8 cellular contexts compared by ENCODE assay signal in the genomic region with DNA sequence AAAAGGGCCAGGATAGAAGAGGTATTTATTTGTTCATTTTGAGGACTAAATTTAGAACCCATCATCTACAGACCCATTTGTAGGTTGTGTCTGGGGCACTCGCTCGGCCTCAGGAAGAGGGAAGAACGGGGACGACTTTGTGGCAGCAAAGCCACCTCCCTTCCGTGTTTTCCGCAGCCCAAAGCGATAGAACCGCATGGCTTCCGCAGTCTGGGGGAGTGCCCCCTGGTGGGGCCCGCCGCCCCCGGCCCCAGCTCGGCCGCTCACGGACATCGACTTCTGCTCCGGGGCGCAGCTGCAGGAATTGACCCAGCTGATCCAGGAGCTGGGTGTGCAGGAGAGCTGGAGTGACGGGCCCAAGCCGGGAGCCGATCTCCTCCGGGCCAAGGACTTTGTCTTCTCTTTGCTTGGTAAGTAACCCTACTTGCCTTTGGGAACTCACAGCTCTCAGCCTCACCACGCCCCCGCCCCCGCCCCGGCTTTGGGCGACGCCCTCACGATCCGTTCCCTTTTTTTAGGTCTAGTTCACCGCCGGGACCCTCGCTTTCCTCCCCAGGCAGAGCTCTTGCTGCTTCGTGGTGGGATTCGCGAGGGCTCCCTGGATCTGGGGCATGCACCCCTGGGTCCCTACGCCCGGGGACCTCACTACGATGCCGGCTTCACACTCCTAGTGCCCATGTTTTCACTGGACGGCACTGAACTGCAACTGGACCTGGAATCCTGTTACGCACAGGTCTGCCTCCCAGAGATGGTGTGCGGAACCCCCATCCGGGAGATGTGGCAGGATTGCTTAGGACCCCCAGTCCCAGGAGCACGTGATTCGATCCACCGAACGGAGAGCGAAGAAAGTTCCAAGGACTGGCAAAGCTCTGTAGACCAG. TPM values are rescaled to one million over a fixed set of nuclear protein-coding genes. Genes with fewer than 3 reads are reported as not detected.
DNase-seq lines count a peak whose midpoint lies in the region; ATAC-seq and TF ChIP-seq lines count a peak whose summit lies in the region.

No MANE protein-coding gene starts in this region.

- ATAC-seq in aorta (ENCODE audit: low FRiP score): peak; percentile 22

- H3K36me3 ChIP-seq in GM06990 (ENCODE audit: control insufficient read depth, insufficient read depth, low read length) (no peaks in the 10 kb centered on the region; the same call in 1 of the 2 replicates), HEK293 (ENCODE audit: control insufficient read depth in 2 of 2, insufficient read depth in 1 of 2, low read length in 2 of 2) (no peaks in the 10 kb centered on the region), esophagus squamous epithelium (no peaks in the 10 kb centered on the region), neuronal stem cell (replicated peaks in 1 of 2; ENCODE audit: control insufficient read depth in 2 of 2, insufficient read depth in 2 of 2, low read length in 2 of 2) (no peaks in the 10 kb centered on the region), aorta (ENCODE audit: control insufficient read depth in 1 of 2, insufficient read depth in 2 of 2, low read length in 1 of 2) (no peaks in the 10 kb centered on the region)

- H3K4me3 ChIP-seq in GM06990 (replicated peaks; ENCODE audit: low read depth, low read length): peak overlapping the region; percentile 83
- H3K4me3 ChIP-seq in HEK293 (ENCODE audit: low read depth, low read length): peak overlapping the region; percentile 50
- peak overlapping the region; percentile 38 to 80 (median 60) for H3K4me3 ChIP-seq in esophagus squamous epithelium
- peak overlapping the region; percentile 45 to 59 for H3K4me3 ChIP-seq in neuronal stem cell (ENCODE audit: low read length in 2 of 2)
- H3K4me3 ChIP-seq in aorta (ENCODE audit: low read length in 2 of 2): peak overlapping the region; percentile 17 to 35

- H3K9ac ChIP-seq in neuronal stem cell (ENCODE audit: low read depth, low read length, poor library complexity): no peak overlapping the region

- no peak overlapping the region for H2BK12ac ChIP-seq in neuronal stem cell (ENCODE audit: low read length)

- CTCF ChIA-PET in HEK293 (lab: Yijun Ruan, JAX): interaction anchor here (0.6 to 3.9 kb wide), 25 partner anchors 8 to 155 kb away, joined by 3 to 37 read pairs (median 4); a partner anchor contains a TSS

- H3K4me1 ChIP-seq in HEK293 (ENCODE audit: control insufficient read depth, insufficient read depth, low read length) (peaks cover 18% of the 10 kb centered on the region), esophagus squamous epithelium (peaks cover 49 to 63% (median 54%) of the 10 kb centered on the region in 3 donors), neuronal stem cell (ENCODE audit: control insufficient read depth in 2 of 2, insufficient read depth in 1 of 2, low read depth in 1 of 2, low read length in 2 of 2) (peaks cover 23 to 24% of the 10 kb centered on the region in 2 donors), aorta (ENCODE audit: control insufficient read depth in 1 of 2, insufficient read depth in 2 of 2, low read length in 2 of 2) (no peaks in the 10 kb centered on the region)

- POLR2A ChIA-PET in HEK293 (lab: Yijun Ruan, JAX): interaction anchor here (0.6 to 3.5 kb wide), 19 partner anchors 8 to 251 kb away, joined by 3 to 45 read pairs (median 4); a partner anchor contains a TSS

- DNase-seq in GM06990 (ENCODE audit: extremely low read depth, insufficient read length) (peak; percentile 83), NCI-H510A treated with DMSO at 0.1 percent for 48 hours (lab: John Stamatoyannopoulos, UW) (peak; percentile 76), esophagus squamous epithelium (lab: John Stamatoyannopoulos, UW) (no peak), neuronal stem cell (ENCODE audit: low spot score) (peak; percentile 31), aorta (peak; percentile 67 to 86), Ammon's horn (ENCODE audit: low spot score) (no peak)
- peak; percentile 83 for DNase-seq in activated CD8-positive, alpha-beta memory T cell treated with anti-CD3 and anti-CD28 coated beads, Interleukin-2, amount 50 U/mL, for 48 hours

- H3K79me1 ChIP-seq in neuronal stem cell (ENCODE audit: low read depth, low read length): no peaks in the 10 kb centered on the region

- intact Hi-C loops in esophagus squamous epithelium (cut with DNase I) (loop anchor here (5.0 kb wide), 1 partner anchor 79 kb away; a partner anchor contains a TSS), aorta (cut with DNase I) (loop anchor here (1.0 to 10.0 kb wide), 6 partner anchors 29 to 123 kb away; a partner anchor contains a TSS)

- WGBS in esophagus squamous epithelium, 2 donors: 2 to 11% methylated on average over 9 to 39 of the region's 49 CpGs
- WGBS in neuronal stem cell (ENCODE audit: extremely low coverage in 2 of 2, insufficient read length in 2 of 2, insufficient replicate concordance in 1 of 2), 2 donors: no CpG with 5 or more reads among the region's 49 CpGs
- 3 to 4% methylated on average over 49 of the region's 49 CpGs for WGBS in aorta, 2 donors

- peak overlapping the region; percentile 96 for H2AFZ ChIP-seq in neuronal stem cell (ENCODE audit: low read length)

- H4K8ac ChIP-seq in neuronal stem cell (ENCODE audit: low read depth, low read length): no peak overlapping the region

- H2BK5ac ChIP-seq in neuronal stem cell (ENCODE audit: low read length): no peak overlapping the region

- H3K4me2 ChIP-seq in neuronal stem cell (ENCODE audit: insufficient read depth, low read length, poor library complexity, severe bottlenecking): peak overlapping the region; percentile 95

- no peak overlapping the region for H3K4ac ChIP-seq in neuronal stem cell (ENCODE audit: low read length)

- H3K14ac ChIP-seq in neuronal stem cell (ENCODE audit: low read length): peak overlapping the region; percentile 3

- TF ChIP-seq CTCF in GM06990 (IDR thresholded peaks at IDR 0.05; ENCODE audit: insufficient read depth, low read length, poor library complexity, severe bottlenecking) (peak; percentile 54), HEK293 (tag by site-specific recombination; IDR thresholded peaks at IDR 0.05) (peak; percentile 67), esophagus squamous epithelium (IDR thresholded peaks at IDR 0.05) (peak in 4 of 6 experiments; percentile 13 to 30 (median 20))

- H2BK15ac ChIP-seq in neuronal stem cell (ENCODE audit: low read length): peak overlapping the region; percentile 5

- H3K23ac ChIP-seq in neuronal stem cell (ENCODE audit: low read depth, low read length, poor library complexity): no peak overlapping the region

- H3K18ac ChIP-seq in neuronal stem cell (ENCODE audit: low read length): peak overlapping the region; percentile 38

- peak in 1 of 4 donors; percentile 13 for TF ChIP-seq POLR2A in esophagus squamous epithelium (IDR thresholded peaks at IDR 0.05)

- H2BK120ac ChIP-seq in neuronal stem cell (ENCODE audit: low read depth, low read length): no peak overlapping the region

- H2AK5ac ChIP-seq in neuronal stem cell (ENCODE audit: low read depth, low read length): peak overlapping the region; percentile 14

- no peaks in the 10 kb centered on the region for H3K27me3 ChIP-seq in GM06990 (replicated peaks; ENCODE audit: control insufficient read depth, insufficient read depth, low read length)
- H3K27me3 ChIP-seq in esophagus squamous epithelium: peaks cover 0 to 58% (median 5%) of the 10 kb centered on the region in 4 donors
- H3K27me3 ChIP-seq in neuronal stem cell (ENCODE audit: control insufficient read depth in 3 of 3, insufficient read depth in 3 of 3, low read depth in 1 of 3, low read length in 3 of 3): peaks cover 29 to 45% (median 38%) of the 10 kb centered on the region in 3 experiments
- no peaks in the 10 kb centered on the region for H3K27me3 ChIP-seq in aorta (ENCODE audit: control insufficient read depth in 1 of 2, insufficient read depth in 2 of 2, low read length in 1 of 2)

- peak overlapping the region; percentile 19; the same call in 1 of the 2 replicates for H3K27ac ChIP-seq in HEK293 (ENCODE audit: extremely low read depth, low read depth, low read length)
- peak overlapping the region; percentile 92 to 94 (median 94) for H3K27ac ChIP-seq in esophagus squamous epithelium
- H3K27ac ChIP-seq in neuronal stem cell (replicated peaks; ENCODE audit: low read length): no peak overlapping the region
- H3K27ac ChIP-seq in aorta (ENCODE audit: low read depth in 1 of 2, low read length in 2 of 2): no peak overlapping the region

- H4K91ac ChIP-seq in neuronal stem cell (ENCODE audit: low read depth, low read length, poor library complexity): no peak overlapping the region

- no peaks in the 10 kb centered on the region for H3K9me3 ChIP-seq in HEK293 (ENCODE audit: control insufficient read depth, insufficient read depth, low read depth, low read length)
- no peaks in the 10 kb centered on the region for H3K9me3 ChIP-seq in esophagus squamous epithelium
- peaks cover 0 to 4% of the 10 kb centered on the region in 2 donors for H3K9me3 ChIP-seq in neuronal stem cell (replicated peaks in 1 of 2; ENCODE audit: control insufficient read depth in 2 of 2, insufficient read depth in 1 of 2, low read depth in 1 of 2, low read length in 2 of 2)
- no peaks in the 10 kb centered on the region for H3K9me3 ChIP-seq in aorta (ENCODE audit: control insufficient read depth, low read length)

TF ChIP-seq in HEK293, 187 proteins besides CTCF, POLR2A, EP300 and RAD21 (continues in another document):
- TF ChIP-seq GLIS1 (tag by site-specific recombination; IDR thresholded peaks at IDR 0.05): peak; percentile 16; the same call in 1 of the 2 replicates
- TF ChIP-seq ZNF768 (tag by site-specific recombination; IDR thresholded peaks at IDR 0.05): no peak
- TF ChIP-seq KLF9 (tag by site-specific recombination; IDR thresholded peaks at IDR 0.05; ENCODE audit: low read depth): peak; percentile 38; the same call in 1 of the 2 replicates

RNA-seq across cellular contexts. Expression of a gene that starts 0.7 kb away (rescaled TPM):
- 10 to 100 TPM; 12.2 to 20.8 (median 16.9) TPM for total RNA-seq in esophagus squamous epithelium
- 0.70 TPM for polyA plus RNA-seq in neuronal stem cell (2013, experiment 1 of 2)
- 0.72 TPM for polyA plus RNA-seq in neuronal stem cell (2013, experiment 2 of 2)
- 1 to 10 TPM; 3.6 to 5.1 TPM for total RNA-seq in aorta
- 1 to 10 TPM; 1.8 to 2.7 TPM for polyA plus RNA-seq in aorta

RNA-seq across cellular contexts. Expression of a gene that starts 3.4 kb away (rescaled TPM):
- total RNA-seq in esophagus squamous epithelium: 10 to 100 TPM in 1 of 4 donors, 1 to 10 TPM in 3; 2.7 to 18.1 (median 6.1) TPM
- polyA plus RNA-seq in neuronal stem cell (2013, experiment 1 of 2): 5.1 TPM
- polyA plus RNA-seq in neuronal stem cell (2013, experiment 2 of 2): 4.3 TPM
- total RNA-seq in aorta: 1 to 10 TPM; 1.2 to 8.0 TPM
- polyA plus RNA-seq in aorta: under 1 TPM in 1 of 2 donors, not detected in 1; 0.54 TPM

RNA-seq across cellular contexts. Expression of a gene that starts 7.3 kb away (rescaled TPM):
- total RNA-seq in esophagus squamous epithelium (not detected), aorta (not detected)
- polyA plus RNA-seq in neuronal stem cell (2013, experiment 1 of 2): not detected
- polyA plus RNA-seq in neuronal stem cell (2013, experiment 2 of 2): not detected
- not detected for polyA plus RNA-seq in aorta

RNA-seq across cellular contexts. Expression of a gene that starts 8.9 kb away (rescaled TPM):
- total RNA-seq in esophagus squamous epithelium (1 to 10 TPM; 2.4 to 7.2 (median 4.6) TPM), aorta (1 to 10 TPM; 6.2 to 8.8 TPM)
- polyA plus RNA-seq in neuronal stem cell (2013, experiment 1 of 2): 9.9 TPM
- polyA plus RNA-seq in neuronal stem cell (2013, experiment 2 of 2): 11.1 TPM
- polyA plus RNA-seq in aorta: 10 to 100 TPM; 11.6 to 18.3 TPM

RNA-seq across cellular contexts. Expression of a gene that starts 10.5 kb away (rescaled TPM):
- total RNA-seq in esophagus squamous epithelium (not detected), aorta (not detected)
- 0.06 TPM for polyA plus RNA-seq in neuronal stem cell (2013, experiment 1 of 2)
- polyA plus RNA-seq in neuronal stem cell (2013, experiment 2 of 2): 0.01 TPM
- not detected for polyA plus RNA-seq in aorta

Comparison
In these comparisons a context has a peak if more than half of its experiments do, and no peak if none do; other contexts are left out.
1. DNase-seq: peak in GM06990 (single experiment), NCI-H510A treated with DMSO at 0.1 percent for 48 hours (single experiment), activated CD8-positive, alpha-beta memory T cell treated with anti-CD3 and anti-CD28 coated beads, Interleukin-2, amount 50 U/mL, for 48 hours (single experiment), neuronal stem cell (single experiment) and aorta (2 of 2); none in esophagus squamous epithelium (single experiment) and Ammon's horn (single experiment).
2. H3K4me3 ChIP-seq: peak in every context shown above with its lines; median percentile 83 in GM06990; 60 in esophagus squamous epithelium; 52 in neuronal stem cell; 50 in HEK293; 26 in aorta.
3. H3K27ac ChIP-seq: peak in HEK293 (single experiment) and esophagus squamous epithelium (4 of 4); none in neuronal stem cell (single experiment) and aorta (0 of 2).
4. Peak in every context shown above with its lines, with median percentiles within 50 percentile points of each other: CTCF ChIP-seq.